In the genomic region with DNA sequence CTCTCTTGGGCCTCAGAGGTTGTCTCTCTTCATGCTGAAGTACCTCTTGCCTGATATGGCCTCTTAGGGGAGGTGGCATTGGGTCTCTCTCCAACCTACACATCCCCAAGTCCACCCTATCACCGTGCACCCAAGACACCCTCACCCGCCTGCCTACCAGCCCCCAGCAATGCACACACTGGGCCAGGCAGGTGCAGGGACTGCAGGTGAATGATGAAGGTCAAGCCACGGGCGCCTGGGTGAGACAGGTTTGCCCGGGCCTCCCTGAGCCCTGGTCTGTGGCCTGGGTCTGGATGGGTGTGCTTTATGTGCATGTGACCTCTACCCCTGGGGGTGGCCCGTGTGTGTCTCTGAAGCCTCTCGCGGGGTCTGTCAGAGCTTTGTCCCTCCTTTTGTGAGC, we compare ENCODE assay signal across 19 cellular contexts.
DNase-seq lines count a peak whose midpoint lies in the region; ATAC-seq and TF ChIP-seq lines count a peak whose summit lies in the region.
"Had no signal": no experiment of that assay in that cellular context is flagged by ENCODE, and none has a peak within 500 bp of the region (broad histone marks: within the 10 kb centered on the region; RNA-seq: fewer than 3 reads in every experiment).

No MANE protein-coding gene starts in this region.

- H4K20me1 ChIP-seq in osteoblast (ENCODE audit: insufficient read depth, low read length), result no peaks in the 10 kb centered on the region

- H3K4me2 ChIP-seq in osteoblast (ENCODE audit: insufficient read depth, low read length), result no peak overlapping the region
- H3K4me2 ChIP-seq: A549 had no signal

- H3K4me1 Mint-ChIP-seq in activated naive CD8-positive, alpha-beta T cell treated with anti-CD3 and anti-CD28 coated beads, Interleukin-2, amount 50 U/mL, for 24 hours, result no peaks in the 10 kb centered on the region
- no peaks in the 10 kb centered on the region for H3K4me1 Mint-ChIP-seq in activated naive CD8-positive, alpha-beta T cell treated with anti-CD3 and anti-CD28 coated beads for 36 hours
- H3K4me1 Mint-ChIP-seq in HFFc6 (ENCODE audit: low read depth), result no peaks in the 10 kb centered on the region

- peak; percentile 18 for ATAC-seq in activated naive CD8-positive, alpha-beta T cell treated with anti-CD3 and anti-CD28 coated beads, Interleukin-2, amount 50 U/mL, for 24 hours
- ATAC-seq in RWPE2 (ENCODE audit: low read depth), result peak; percentile 20; the same call in 1 of the 3 replicates

- H3K27ac ChIP-seq in RWPE2 (ENCODE audit: poor library complexity, severe bottlenecking) (no peak overlapping the region), iPS-20b (ENCODE audit: low read length) (no peak overlapping the region), osteoblast (ENCODE audit: low read depth, low read length) (no peak overlapping the region), brain microvascular endothelial cell (no peak overlapping the region)
- H3K27ac ChIP-seq: 22Rv1, A549, C4-2B, HL-60 had no signal

- DNase-seq in activated naive CD8-positive, alpha-beta T cell treated with anti-CD3 and anti-CD28 coated beads, Interleukin-2, amount 50 U/mL, for 24 hours, result no peak
- DNase-seq in activated naive CD8-positive, alpha-beta T cell treated with anti-CD3 and anti-CD28 coated beads for 36 hours, result no peak
- DNase-seq in RWPE2 (ENCODE audit: low spot score) (no peak), osteoblast (ENCODE audit: insufficient read length, low spot score, missing footprints) (peak; percentile 21), brain microvascular endothelial cell (no peak), NCI-H2081 treated with DMSO at 0.1 percent for 48 hours (lab: John Stamatoyannopoulos, UW) (no peak), HFFc6 (no peak)
- DNase-seq: AML-193; Caco-2; CD4-positive, alpha-beta T cell; DMS79; GDM1; GOT3; H7 had no signal

- H3K4me3 ChIP-seq in RWPE2 (ENCODE audit: severe bottlenecking), result no peak overlapping the region
- no peak overlapping the region for H3K4me3 ChIP-seq in iPS-20b (ENCODE audit: low read length)
- no peak overlapping the region for H3K4me3 ChIP-seq in osteoblast (ENCODE audit: insufficient read depth, low read length)
- no peak overlapping the region for H3K4me3 ChIP-seq in brain microvascular endothelial cell (ENCODE audit: low read depth, low read length)
- H3K4me3 ChIP-seq: A549 had no signal

- no peak overlapping the region for H3K4me3 Mint-ChIP-seq in activated naive CD8-positive, alpha-beta T cell treated with anti-CD3 and anti-CD28 coated beads, Interleukin-2, amount 50 U/mL, for 24 hours
- H3K4me3 Mint-ChIP-seq in activated naive CD8-positive, alpha-beta T cell treated with anti-CD3 and anti-CD28 coated beads for 36 hours, result no peak overlapping the region
- H3K4me3 Mint-ChIP-seq in HFFc6, result no peak overlapping the region
- H3K4me3 Mint-ChIP-seq: CD4-positive, alpha-beta T cell had no signal

- H2AFZ ChIP-seq in osteoblast (ENCODE audit: low read length), result no peak overlapping the region

- peaks cover 19% of the 10 kb centered on the region for H3K36me3 Mint-ChIP-seq in activated naive CD8-positive, alpha-beta T cell treated with anti-CD3 and anti-CD28 coated beads, Interleukin-2, amount 50 U/mL, for 24 hours (ENCODE audit: low read depth)
- H3K36me3 Mint-ChIP-seq in activated naive CD8-positive, alpha-beta T cell treated with anti-CD3 and anti-CD28 coated beads for 36 hours, result peaks cover 22% of the 10 kb centered on the region
- peaks cover 15% of the 10 kb centered on the region for H3K36me3 Mint-ChIP-seq in HFFc6 (ENCODE audit: low read depth)

- H3K79me2 ChIP-seq in osteoblast (ENCODE audit: insufficient read depth, low read length), result no peaks in the 10 kb centered on the region

- H3K9me3 Mint-ChIP-seq in activated naive CD8-positive, alpha-beta T cell treated with anti-CD3 and anti-CD28 coated beads, Interleukin-2, amount 50 U/mL, for 24 hours, result peaks cover 24% of the 10 kb centered on the region
- peaks cover 33% of the 10 kb centered on the region for H3K9me3 Mint-ChIP-seq in activated naive CD8-positive, alpha-beta T cell treated with anti-CD3 and anti-CD28 coated beads for 36 hours
- H3K9me3 Mint-ChIP-seq in HFFc6, result peaks cover 5% of the 10 kb centered on the region

- H3K27me3 Mint-ChIP-seq in activated naive CD8-positive, alpha-beta T cell treated with anti-CD3 and anti-CD28 coated beads, Interleukin-2, amount 50 U/mL, for 24 hours, result peaks cover 2% of the 10 kb centered on the region
- H3K27me3 Mint-ChIP-seq in activated naive CD8-positive, alpha-beta T cell treated with anti-CD3 and anti-CD28 coated beads for 36 hours, result no peaks in the 10 kb centered on the region
- peaks cover 9% of the 10 kb centered on the region for H3K27me3 Mint-ChIP-seq in HFFc6 (ENCODE audit: insufficient read depth)

- H3K27me3 ChIP-seq in RWPE2 (ENCODE audit: insufficient read depth, poor library complexity, severe bottlenecking) (no peaks in the 10 kb centered on the region), iPS-20b (ENCODE audit: insufficient read depth, low read length) (no peaks in the 10 kb centered on the region), osteoblast (ENCODE audit: insufficient read depth, low read length) (no peaks in the 10 kb centered on the region), brain microvascular endothelial cell (replicated peaks) (no peaks in the 10 kb centered on the region)

- in situ Hi-C loops in brain microvascular endothelial cell (cut with HindIII; ENCODE audit: low pct_ligation_motif_present, low sequenced_read_pairs), result no loop called here

- H3K4me1 ChIP-seq in RWPE2 (ENCODE audit: insufficient read depth, poor library complexity, severe bottlenecking), result no peaks in the 10 kb centered on the region
- no peaks in the 10 kb centered on the region for H3K4me1 ChIP-seq in iPS-20b (ENCODE audit: insufficient read depth, low read length)
- H3K4me1 ChIP-seq in osteoblast (ENCODE audit: insufficient read depth, low read length), result no peaks in the 10 kb centered on the region
- H3K4me1 ChIP-seq: A549, Caco-2 had no signal

- H3K36me3 ChIP-seq in RWPE2 (ENCODE audit: low read depth), result peaks cover 11% of the 10 kb centered on the region
- no peaks in the 10 kb centered on the region for H3K36me3 ChIP-seq in iPS-20b (ENCODE audit: insufficient read depth, low read depth, low read length)
- H3K36me3 ChIP-seq in osteoblast (ENCODE audit: insufficient read depth, low read length), result no peaks in the 10 kb centered on the region
- no peaks in the 10 kb centered on the region for H3K36me3 ChIP-seq in brain microvascular endothelial cell (replicated peaks)

- no peak overlapping the region for H3K27ac Mint-ChIP-seq in activated naive CD8-positive, alpha-beta T cell treated with anti-CD3 and anti-CD28 coated beads, Interleukin-2, amount 50 U/mL, for 24 hours
- no peak overlapping the region for H3K27ac Mint-ChIP-seq in activated naive CD8-positive, alpha-beta T cell treated with anti-CD3 and anti-CD28 coated beads for 36 hours
- no peak overlapping the region for H3K27ac Mint-ChIP-seq in HFFc6
- H3K27ac Mint-ChIP-seq: CD4-positive, alpha-beta T cell had no signal

- peaks cover 21% of the 10 kb centered on the region for H3K9me3 ChIP-seq in RWPE2 (ENCODE audit: severe bottlenecking)
- H3K9me3 ChIP-seq in iPS-20b (ENCODE audit: insufficient read depth, low read depth, low read length), result peaks cover 35% of the 10 kb centered on the region
- peaks cover 12% of the 10 kb centered on the region for H3K9me3 ChIP-seq in osteoblast (ENCODE audit: low read depth, low read length)

- TF ChIP-seq CTCF in RWPE2 (IDR thresholded peaks at IDR 0.05; ENCODE audit: poor library complexity, severe bottlenecking), result no peak
- TF ChIP-seq CTCF in osteoblast (IDR thresholded peaks at IDR 0.05; ENCODE audit: extremely low read depth, low read depth, low read length), result no peak
- TF ChIP-seq CTCF in brain microvascular endothelial cell (IDR thresholded peaks at IDR 0.05; ENCODE audit: low read depth, low read length, missing control alignments), result no peak
- TF ChIP-seq CTCF in HFFc6 (IDR thresholded peaks at IDR 0.05), result no peak

- H3K9ac ChIP-seq in iPS-20b (ENCODE audit: low read depth, low read length), result 0 out of 2 replicates have a peak overlapping the region, but pooled peaks have one; percentile 21
